Comparison of ENCODE assay signal across 14 cellular contexts in genomic region chr1:33382651-33383415, GRCh38. TPM values are rescaled to one million over a fixed set of nuclear protein-coding genes. Genes with fewer than 3 reads are reported as not detected.
DNase-seq lines count a peak whose midpoint lies in the region; ATAC-seq and TF ChIP-seq lines count a peak whose summit lies in the region.
"Had no signal": no experiment of that assay in that cellular context is flagged by ENCODE, and none has a peak within 500 bp of the region (broad histone marks: within the 10 kb centered on the region; RNA-seq: fewer than 3 reads in every experiment).

No MANE protein-coding gene starts in this region.

- no peak overlapping the region for H3K9ac ChIP-seq in SK-N-MC (ENCODE audit: insufficient read length)

- TF ChIP-seq CTCF in heart left ventricle (IDR thresholded peaks at IDR 0.05), result no peak
- TF ChIP-seq CTCF in osteoblast (IDR thresholded peaks at IDR 0.05; ENCODE audit: extremely low read depth, low read depth, low read length), result no peak

- peaks cover 75% of the 10 kb centered on the region for H3K79me2 ChIP-seq in osteoblast (ENCODE audit: insufficient read depth, low read length)

- ATAC-seq in heart left ventricle (peak in 3 of 4 donors; percentile 55 to 62 (median 61)), GM19351 (IDR thresholded peaks at IDR 0.05; ENCODE audit: unreplicated experiment) (no peak), HG03175 (IDR thresholded peaks at IDR 0.05; ENCODE audit: unreplicated experiment) (no peak), GM19455 (IDR thresholded peaks at IDR 0.05; ENCODE audit: unreplicated experiment) (no peak), HG03045 (IDR thresholded peaks at IDR 0.05; ENCODE audit: unreplicated experiment) (no peak)
- ATAC-seq: activated CD4-positive, alpha-beta T cell treated with anti-CD3 and anti-CD28 coated beads for 36 hours; naive thymus-derived CD4-positive, alpha-beta T cell had no signal

- H3K27ac ChIP-seq in SK-N-MC (peak overlapping the region; percentile 64), heart left ventricle (peak overlapping the region in 11 of 12 donors; percentile 48 to 79 (median 64)), osteoblast (ENCODE audit: low read depth, low read length) (peak overlapping the region; percentile 88)
- H3K27ac ChIP-seq: HL-60 had no signal

- peak overlapping the region; percentile 52 for H3K4me2 ChIP-seq in osteoblast (ENCODE audit: insufficient read depth, low read length)

- 46 to 53% (median 51%) methylated on average over 9 of the region's 9 CpGs for WGBS in heart left ventricle, 4 donors

- H3K36me3 ChIP-seq in SK-N-MC (ENCODE audit: insufficient read depth, low read length) (no peaks in the 10 kb centered on the region), heart left ventricle (no peaks in the 10 kb centered on the region), osteoblast (ENCODE audit: insufficient read depth, low read length) (no peaks in the 10 kb centered on the region)
- H3K36me3 ChIP-seq: MG63 had no signal

- H3K27me3 ChIP-seq in heart left ventricle (no peaks in the 10 kb centered on the region), osteoblast (ENCODE audit: insufficient read depth, low read length) (no peaks in the 10 kb centered on the region)
- H3K27me3 ChIP-seq: MG63 had no signal

- intact Hi-C loops in heart left ventricle (cut with DNase I), result no loop called here

- DNase-seq in C1 segment of cervical spinal cord (lab: John Stamatoyannopoulos, UW), result peak in 11 of 14 donors; percentile 24 to 78 (median 68)
- no peak for DNase-seq in SK-N-MC (ENCODE audit: low read depth, low spot score)
- peak in 3 of 5 donors; percentile 35 to 56 (median 47) for DNase-seq in heart left ventricle
- DNase-seq in osteoblast (ENCODE audit: insufficient read length, low spot score, missing footprints), result no peak
- DNase-seq: activated CD4-positive, alpha-beta T cell treated with anti-CD3 and anti-CD28 coated beads for 36 hours; erythroblast; MG63; naive thymus-derived CD4-positive, alpha-beta T cell; NCI-H226 had no signal

- H3K4me3 ChIP-seq in SK-N-MC (0 out of 2 replicates have a peak overlapping the region, but pooled peaks have one; percentile 9), heart left ventricle (no peak overlapping the region), osteoblast (ENCODE audit: insufficient read depth, low read length) (no peak overlapping the region)
- H3K4me3 ChIP-seq: MG63 had no signal

- no peaks in the 10 kb centered on the region for H4K20me1 ChIP-seq in osteoblast (ENCODE audit: insufficient read depth, low read length)

- TF ChIP-seq POLR2A in heart left ventricle (IDR thresholded peaks at IDR 0.05), result no peak

- peak overlapping the region; percentile 82 for H2AFZ ChIP-seq in osteoblast (ENCODE audit: low read length)

- H3K4me1 ChIP-seq in heart left ventricle (peaks cover 0 to 64% (median 41%) of the 10 kb centered on the region in 12 donors), osteoblast (ENCODE audit: insufficient read depth, low read length) (peaks cover 44% of the 10 kb centered on the region)

- H3K9me3 ChIP-seq in SK-N-MC (ENCODE audit: low read depth, low read length) (no peaks in the 10 kb centered on the region), heart left ventricle (no peaks in the 10 kb centered on the region), osteoblast (ENCODE audit: low read depth, low read length) (no peaks in the 10 kb centered on the region)
- H3K9me3 ChIP-seq: MG63 had no signal

RNA-seq across cellular contexts. Expression of gene PHC2, which starts 48.1 kb away (rescaled TPM):
- total RNA-seq in heart left ventricle (100 to 1,000 TPM in 4 of 9 donors, 10 to 100 TPM in 5; 86.5 to 194 (median 99.4) TPM), osteoblast (82.2 and 85.4 TPM in 2 replicates)
- polyA plus RNA-seq in heart left ventricle, result 100 to 1,000 TPM in 1 of 2 donors, 10 to 100 TPM in 1; 79.7 to 118 TPM

Comparison
In these comparisons a context has a peak if more than half of its experiments do, and no peak if none do; other contexts are left out.
1. DNase-seq: peak in C1 segment of cervical spinal cord (11 of 14) and heart left ventricle (3 of 5); none in SK-N-MC (single experiment) and osteoblast (single experiment).
2. ATAC-seq: peak in heart left ventricle (3 of 4); none in GM19351 (single experiment), HG03175 (single experiment), GM19455 (single experiment) and HG03045 (single experiment).
3. Peak in every context shown above with its lines, with median percentiles within 50 percentile points of each other: H3K27ac ChIP-seq.